ENCODE assay signal across 23 cellular contexts in genomic region chr22:33883961-33884808, GRCh38. TPM values are rescaled to one million over a fixed set of nuclear protein-coding genes. Genes with fewer than 3 reads are reported as not detected.
DNase-seq lines count a peak whose midpoint lies in the region; TF ChIP-seq lines count a peak whose summit lies in the region.
"Had no signal": no experiment of that assay in that cellular context is flagged by ENCODE, and none has a peak within 500 bp of the region (broad histone marks: within the 10 kb centered on the region; RNA-seq: fewer than 3 reads in every experiment).

No MANE protein-coding gene starts in this region.

- no peak for TF ChIP-seq POLR2A in transverse colon (IDR thresholded peaks at IDR 0.05)

- H3K27ac ChIP-seq in transverse colon, result no peak overlapping the region
- H3K27ac ChIP-seq: hepatocyte, Peyer's patch, skin epidermis had no signal

- no peaks in the 10 kb centered on the region for H3K9me3 Mint-ChIP-seq in type B pancreatic cell
- H3K9me3 Mint-ChIP-seq: activated CD4-positive, alpha-beta T cell treated with anti-CD3 and anti-CD28 coated beads, Interleukin-2, amount 10 ng/mL, durations not matched to agents 24 days and 14 days; central memory CD8-positive, alpha-beta T cell had no signal

- intact Hi-C loops in transverse colon (cut with DNase I; ENCODE audit: low total_unique reads), result no loop called here

- H3K27ac Mint-ChIP-seq in type B pancreatic cell, result peak overlapping the region; percentile 8
- H3K27ac Mint-ChIP-seq: activated CD4-positive, alpha-beta T cell treated with anti-CD3 and anti-CD28 coated beads, Interleukin-2, amount 10 ng/mL, durations not matched to agents 24 days and 14 days; B cell had no signal

- no peaks in the 10 kb centered on the region for H3K36me3 Mint-ChIP-seq in type B pancreatic cell

- H3K9me3 ChIP-seq in transverse colon, result no peaks in the 10 kb centered on the region
- H3K9me3 ChIP-seq: mucosa of descending colon, Peyer's patch had no signal

- H3K4me3 ChIP-seq in transverse colon, result no peak overlapping the region
- H3K4me3 ChIP-seq: hepatocyte, mucosa of descending colon, Peyer's patch, skin epidermis had no signal

- TF ChIP-seq EP300 in transverse colon (IDR thresholded peaks at IDR 0.05; ENCODE audit: low read depth), result no peak

- WGBS in transverse colon (ENCODE audit: low coverage in 1 of 2), 2 donors, result 83 to 96% methylated on average over 1 to 19 of the region's 19 CpGs

- peak; percentile 29 for DNase-seq in NCI-H82 (lab: John Stamatoyannopoulos, UW)
- DNase-seq in NCI-H82 treated with DMSO at 0.1 percent for 48 hours (lab: John Stamatoyannopoulos, UW; ENCODE audit: unreplicated experiment), result no peak
- DNase-seq in cerebellar cortex (ENCODE audit: low spot score), result peak; percentile 80
- DNase-seq in kidney glomerular epithelial cell (lab: John Stamatoyannopoulos, UW), result peak; percentile 46
- no peak for DNase-seq in type B pancreatic cell (ENCODE audit: extremely low spot score, unreplicated experiment)
- DNase-seq in T-helper 1 cell, result no peak
- DNase-seq in transverse colon, result no peak
- no peak for DNase-seq in DMS53 treated with DMSO at 0.1 percent for 48 hours (lab: John Stamatoyannopoulos, UW; ENCODE audit: unreplicated experiment)
- DNase-seq: 8988T; activated CD4-positive, alpha-beta T cell treated with anti-CD3 and anti-CD28 coated beads, Interleukin-2, amount 10 ng/mL, durations not matched to agents 24 days and 14 days; activated CD8-positive, alpha-beta memory T cell treated with anti-CD3 and anti-CD28 coated beads, Interleukin-2, amount 50 U/mL, for 48 hours; activated effector memory CD4-positive, alpha-beta T cell treated with anti-CD3 and anti-CD28 coated beads, Interleukin-2, amount 50 U/mL, for 16 hours; amygdala; COR-L47; mucosa of descending colon; NCI-H1105 treated with DMSO at 0.1 percent for 48 hours; nucleus accumbens; Peyer's patch; stimulated activated CD4-positive, alpha-beta T cell treated with anti-CD3 and anti-CD28 coated beads, Interleukin-4, amount 100 ng/mL, for 4 hours had no signal

- in situ Hi-C loops in transverse colon (cut with MboI; ENCODE audit: low pct_ligation_motif_present in 1 of 4, low pct_unique_long_range_greater_than_20kb in 1 of 4, low sequenced_read_pairs in 3 of 4), result no loop called here

- H3K4me1 Mint-ChIP-seq in type B pancreatic cell (ENCODE audit: unreplicated experiment), result peaks cover 31% of the 10 kb centered on the region
- H3K4me1 Mint-ChIP-seq: activated CD4-positive, alpha-beta T cell treated with anti-CD3 and anti-CD28 coated beads, Interleukin-2, amount 10 ng/mL, durations not matched to agents 24 days and 14 days had no signal

- no peaks in the 10 kb centered on the region for H3K36me3 ChIP-seq in transverse colon
- H3K36me3 ChIP-seq: Peyer's patch had no signal

- H3K4me1 ChIP-seq in transverse colon, result no peaks in the 10 kb centered on the region
- H3K4me1 ChIP-seq: Peyer's patch had no signal

- H3K27me3 ChIP-seq in transverse colon, result no peaks in the 10 kb centered on the region
- H3K27me3 ChIP-seq: hepatocyte, Peyer's patch had no signal

- no peak overlapping the region for H3K4me3 Mint-ChIP-seq in type B pancreatic cell
- H3K4me3 Mint-ChIP-seq: activated CD4-positive, alpha-beta T cell treated with anti-CD3 and anti-CD28 coated beads, Interleukin-2, amount 10 ng/mL, durations not matched to agents 24 days and 14 days; B cell; central memory CD8-positive, alpha-beta T cell had no signal

- TF ChIP-seq CTCF in type B pancreatic cell (conservative IDR thresholded peaks at IDR 0.05) (no peak), transverse colon (IDR thresholded peaks at IDR 0.05) (no peak)

- no peaks in the 10 kb centered on the region for H3K27me3 Mint-ChIP-seq in type B pancreatic cell
- H3K27me3 Mint-ChIP-seq: activated CD4-positive, alpha-beta T cell treated with anti-CD3 and anti-CD28 coated beads, Interleukin-2, amount 10 ng/mL, durations not matched to agents 24 days and 14 days; B cell; central memory CD8-positive, alpha-beta T cell had no signal

RNA-seq across cellular contexts. Expression of gene LARGE1, which starts 36.1 kb away (rescaled TPM):
- 62.4 and 96.6 TPM in 2 replicates for total RNA-seq in type B pancreatic cell (ENCODE audit: low replicate concordance)
- total RNA-seq in transverse colon, result 100 to 1,000 TPM in 2 of 4 donors, 10 to 100 TPM in 2; 46.5 to 304 (median 80.5) TPM

Comparison
In these comparisons a context has a peak if more than half of its experiments do, and no peak if none do; other contexts are left out.
1. DNase-seq: peak in NCI-H82 (single experiment), cerebellar cortex (single experiment) and kidney glomerular epithelial cell (single experiment); none in NCI-H82 treated with DMSO at 0.1 percent for 48 hours (single experiment), type B pancreatic cell (single experiment), T-helper 1 cell (0 of 5), transverse colon (single experiment) and DMS53 treated with DMSO at 0.1 percent for 48 hours (single experiment).